In genomic region chr15:61175024-61175423, GRCh38 we compare ENCODE assay signal across 25 cellular contexts. TPM values are rescaled to one million over a fixed set of nuclear protein-coding genes. Genes with fewer than 3 reads are reported as not detected.
A peak's percentile ranks its signal among the peaks of the same experiment; 100 is the strongest.
DNase-seq lines count a peak whose midpoint lies in the region; ATAC-seq, FAIRE-seq and TF ChIP-seq lines count a peak whose summit lies in the region.
"Had no signal": no experiment of that assay in that cellular context is flagged by ENCODE, and none has a peak within 500 bp of the region (broad histone marks: within the 10 kb centered on the region; RNA-seq: fewer than 3 reads in every experiment).

No MANE protein-coding gene starts in this region.

- H2AK5ac ChIP-seq in H1 (ENCODE audit: low read depth, low read length) = no peak overlapping the region

- H2BK12ac ChIP-seq in H1 (ENCODE audit: low read depth, low read length) = no peak overlapping the region

- H2BK5ac ChIP-seq in H1 (ENCODE audit: low read depth, low read length) = no peak overlapping the region

- H3K4me1 ChIP-seq in DOHH2 (ENCODE audit: control insufficient read depth, low read length) (peaks cover 64% of the 10 kb centered on the region), H1 (replicated peaks in 1 of 4; ENCODE audit: control insufficient read depth in 3 of 4, insufficient read depth in 4 of 4, low read length in 3 of 4) (peaks cover 6 to 27% (median 22%) of the 10 kb centered on the region in 4 experiments)
- H3K4me1 ChIP-seq: HAP-1, testis had no signal

- H3K9me3 Mint-ChIP-seq in nephron progenitor cell = no peaks in the 10 kb centered on the region
- H3K9me3 Mint-ChIP-seq: activated naive CD4-positive, alpha-beta T cell treated with anti-CD3 and anti-CD28 coated beads, Interleukin-2, amount 10 ng/mL, durations not matched to agents 7 days and 5 days; activated T-cell treated with anti-CD3 and anti-CD28 coated beads, Interleukin-2, amount 50 U/mL, for 24 hours; mesothelial cell of epicardium; natural killer cell treated with Interleukin-12 subunit alpha and Interleukin-12 subunit beta and Interleukin-15 and Interleukin-18, amount 100 ng/mL, for 72 hours; stimulated activated memory B cell treated with anti-CD40 and anti-IgM and Interleukin-4, amounts not matched to agents 10 μg/mL and 1 μg/mL and 100 μg/mL, for 72 hours had no signal

- H4K20me1 ChIP-seq in DOHH2 (ENCODE audit: control insufficient read depth, insufficient read depth, low read depth, low read length) (no peaks in the 10 kb centered on the region), H1 (replicated peaks in 1 of 2; ENCODE audit: control insufficient read depth in 1 of 2, insufficient read depth in 2 of 2, low read length in 2 of 2) (no peaks in the 10 kb centered on the region)

- ATAC-seq in HG03520 (IDR thresholded peaks at IDR 0.05; ENCODE audit: unreplicated experiment) = no peak
- ATAC-seq: activated CD8-positive, alpha-beta T cell treated with anti-CD3 and anti-CD28 coated beads, Interleukin-2, amount 10 ng/mL, durations not matched to agents 7 days and 5 days; left lobe of liver; natural killer cell treated with Interleukin-12 subunit alpha and Interleukin-12 subunit beta and Interleukin-15 and Interleukin-18, amount 100 ng/mL, for 72 hours; sciatic nerve; stimulated activated memory B cell treated with anti-CD40 and anti-IgM and Interleukin-4, amounts not matched to agents 10 μg/mL and 1 μg/mL and 100 μg/mL, for 72 hours; T-helper 17 cell had no signal

- no peak overlapping the region for H3K56ac ChIP-seq in H1 (replicated peaks; ENCODE audit: insufficient read length, low read depth, low read length)

- H3K79me2 ChIP-seq in DOHH2 (ENCODE audit: control insufficient read depth, low read length) = no peaks in the 10 kb centered on the region
- H3K79me2 ChIP-seq in H1 (ENCODE audit: control insufficient read depth in 1 of 2, insufficient read depth in 2 of 2, low read length in 2 of 2) = no peaks in the 10 kb centered on the region

- H3K4ac ChIP-seq in H1 (replicated peaks; ENCODE audit: insufficient read length, low read depth, low read length) = no peak overlapping the region

- H2AFZ ChIP-seq in H1 (ENCODE audit: low read length) = no peak overlapping the region

- H3F3A ChIP-seq in DOHH2 (ENCODE audit: control insufficient read depth, insufficient read depth) = peaks cover 27% of the 10 kb centered on the region

- no peak overlapping the region for H4K5ac ChIP-seq in H1 (ENCODE audit: insufficient read length, low read depth, low read length)

- POLR2A ChIA-PET in H1 (lab: Charles Lee; ENCODE audit: partially characterized antibody) = no interaction called here

- H3K4me3 ChIP-seq in DOHH2 (ENCODE audit: low read length) (peak overlapping the region; percentile 57), H1 (ENCODE audit: extremely low read depth in 1 of 4, insufficient read depth in 2 of 4, low read depth in 3 of 4, low read length in 4 of 4) (no peak overlapping the region)
- H3K4me3 ChIP-seq: esophagus squamous epithelium, HAP-1, MG63, testis had no signal

- H3K9ac ChIP-seq in H1 (replicated peaks in 1 of 4; ENCODE audit: extremely low read depth in 1 of 4, low read depth in 3 of 4, low read length in 3 of 4) = no peak overlapping the region

- H3K9me3 ChIP-seq in DOHH2 (ENCODE audit: control insufficient read depth, insufficient read depth, low read length) (no peaks in the 10 kb centered on the region), H1 (ENCODE audit: insufficient read depth in 2 of 2, low read depth in 1 of 2, low read length in 1 of 2) (no peaks in the 10 kb centered on the region)
- H3K9me3 ChIP-seq: esophagus squamous epithelium, MG63, testis had no signal

- no peak overlapping the region for H2BK120ac ChIP-seq in H1 (replicated peaks; ENCODE audit: low read depth, low read length)

- H3K27me3 Mint-ChIP-seq in nephron progenitor cell (ENCODE audit: low read depth, poor library complexity) = no peaks in the 10 kb centered on the region

- no peak for TF ChIP-seq RAD21 in H1 (IDR thresholded peaks at IDR 0.05 in 1 of 2, conservative IDR thresholded peaks at IDR 0.05 in 1 of 2; ENCODE audit: low read depth in 2 of 2, low read length in 2 of 2)

- TF ChIP-seq EP300 in H1 (IDR thresholded peaks at IDR 0.05; ENCODE audit: borderline replicate concordance in 1 of 2, low read depth in 2 of 2, low read length in 2 of 2) = no peak

- H3K27ac Mint-ChIP-seq in nephron progenitor cell = no peak overlapping the region
- H3K27ac Mint-ChIP-seq: activated CD8-positive, alpha-beta T cell treated with anti-CD3 and anti-CD28 coated beads, Interleukin-2, amount 10 ng/mL, durations not matched to agents 7 days and 5 days; activated naive CD4-positive, alpha-beta T cell treated with anti-CD3 and anti-CD28 coated beads, Interleukin-2, amount 10 ng/mL, durations not matched to agents 7 days and 5 days; activated T-cell treated with anti-CD3 and anti-CD28 coated beads, Interleukin-2, amount 50 U/mL, for 24 hours; mesothelial cell of epicardium; natural killer cell treated with Interleukin-12 subunit alpha and Interleukin-12 subunit beta and Interleukin-15 and Interleukin-18, amount 100 ng/mL, for 72 hours; stimulated activated memory B cell treated with anti-CD40 and anti-IgM and Interleukin-4, amounts not matched to agents 10 μg/mL and 1 μg/mL and 100 μg/mL, for 72 hours; T-helper 17 cell had no signal

- H3K36me3 ChIP-seq in DOHH2 (ENCODE audit: control insufficient read depth, low read length) = no peaks in the 10 kb centered on the region
- H3K36me3 ChIP-seq in H1 (ENCODE audit: control insufficient read depth in 2 of 4, insufficient read depth in 4 of 4, low read length in 3 of 4) = no peaks in the 10 kb centered on the region
- H3K36me3 ChIP-seq: esophagus squamous epithelium, HAP-1, MG63 had no signal

- peak overlapping the region; percentile 68 for H3K4me2 ChIP-seq in DOHH2 (ENCODE audit: low read length)
- no peak overlapping the region for H3K4me2 ChIP-seq in H1 (ENCODE audit: insufficient read depth in 1 of 2, low read depth in 2 of 2, low read length in 2 of 2)

- H3K27ac ChIP-seq in DOHH2 (ENCODE audit: low read depth, low read length) (peak overlapping the region; percentile 84), H1 (ENCODE audit: low read depth, low read length) (no peak overlapping the region)
- H3K27ac ChIP-seq: esophagus squamous epithelium, testis had no signal

- peak; percentile 36 for FAIRE-seq in H1 (lab: Jason Lieb, UNC)
- FAIRE-seq: astrocyte had no signal

- no peak overlapping the region for H3K18ac ChIP-seq in H1 (ENCODE audit: extremely low read depth, low read length)

- no peaks in the 10 kb centered on the region for H3K27me3 ChIP-seq in DOHH2 (ENCODE audit: control insufficient read depth, low read length)
- H3K27me3 ChIP-seq in H1 (replicated peaks in 1 of 4; ENCODE audit: control insufficient read depth in 3 of 4, extremely low read depth in 1 of 4, insufficient read depth in 3 of 4, low read length in 3 of 4) = no peaks in the 10 kb centered on the region
- H3K27me3 ChIP-seq: esophagus squamous epithelium, MG63, testis had no signal

- no peak for TF ChIP-seq POLR2A in H1 (IDR thresholded peaks at IDR 0.05; ENCODE audit: control extremely low read depth in 1 of 2, low read depth in 2 of 2, low read length in 2 of 2)

- H3K4me1 Mint-ChIP-seq in nephron progenitor cell = peaks cover 44% of the 10 kb centered on the region
- H3K4me1 Mint-ChIP-seq: mesothelial cell of epicardium had no signal

- no peak overlapping the region for H3K23ac ChIP-seq in H1 (ENCODE audit: insufficient read length)

- 47% methylated on average over 2 of the region's 2 CpGs; no CpG with 5 or more reads in 1 of the 2 experiments for WGBS in H1 (ENCODE audit: extremely low coverage in 1 of 2, insufficient coverage in 1 of 2, insufficient read length in 1 of 2, insufficient replicate concordance in 2 of 2, low coverage in 1 of 2, low lambda C conversion rate in 2 of 2, missing lambda C conversion rate in 1 of 2), 2 experiments

- H3K79me1 ChIP-seq in H1 (ENCODE audit: low read depth, low read length) = no peaks in the 10 kb centered on the region

- no peak overlapping the region for H3K14ac ChIP-seq in H1 (ENCODE audit: insufficient read length)

- no peak for TF ChIP-seq CTCF in DOHH2 (IDR thresholded peaks at IDR 0.05; ENCODE audit: low read depth, low read length, poor library complexity, severe bottlenecking)
- no peak for TF ChIP-seq CTCF in H1 (IDR thresholded peaks at IDR 0.05; ENCODE audit: control extremely low read depth in 1 of 3, insufficient read depth in 1 of 3, low read depth in 1 of 3, low read length in 3 of 3)
- no peak for TF ChIP-seq CTCF in nephron progenitor cell (IDR thresholded peaks at IDR 0.05)

- no peaks in the 10 kb centered on the region; the same call in 1 of the 2 replicates for H3K23me2 ChIP-seq in H1 (ENCODE audit: low read depth, low read length)

- CTCF ChIA-PET in H1 (lab: Charles Lee; ENCODE audit: partially characterized antibody) = interaction anchor here (1.1 to 1.3 kb wide), 2 partner anchors 10 to 446 kb away, joined by 3 to 4 read pairs; no protein-coding TSS in a partner anchor

- no peaks in the 10 kb centered on the region for H3K9me2 ChIP-seq in DOHH2 (replicated peaks; ENCODE audit: control insufficient read depth, low read length)

- H4K91ac ChIP-seq in H1 (replicated peaks; ENCODE audit: insufficient read length, low read length) = no peak overlapping the region

- H2BK15ac ChIP-seq in H1 (ENCODE audit: low read length) = no peak overlapping the region

- H3K4me3 Mint-ChIP-seq in nephron progenitor cell = no peak overlapping the region
- H3K4me3 Mint-ChIP-seq: activated CD8-positive, alpha-beta T cell treated with anti-CD3 and anti-CD28 coated beads, Interleukin-2, amount 10 ng/mL, durations not matched to agents 7 days and 5 days; activated naive CD4-positive, alpha-beta T cell treated with anti-CD3 and anti-CD28 coated beads, Interleukin-2, amount 10 ng/mL, durations not matched to agents 7 days and 5 days; activated T-cell treated with anti-CD3 and anti-CD28 coated beads, Interleukin-2, amount 50 U/mL, for 24 hours; mesothelial cell of epicardium; natural killer cell treated with Interleukin-12 subunit alpha and Interleukin-12 subunit beta and Interleukin-15 and Interleukin-18, amount 100 ng/mL, for 72 hours; stimulated activated memory B cell treated with anti-CD40 and anti-IgM and Interleukin-4, amounts not matched to agents 10 μg/mL and 1 μg/mL and 100 μg/mL, for 72 hours; T-helper 17 cell had no signal

- H3K36me3 Mint-ChIP-seq in nephron progenitor cell (ENCODE audit: low read depth) = peaks cover 5% of the 10 kb centered on the region
- H3K36me3 Mint-ChIP-seq: activated naive CD4-positive, alpha-beta T cell treated with anti-CD3 and anti-CD28 coated beads, Interleukin-2, amount 10 ng/mL, durations not matched to agents 7 days and 5 days; mesothelial cell of epicardium; natural killer cell treated with Interleukin-12 subunit alpha and Interleukin-12 subunit beta and Interleukin-15 and Interleukin-18, amount 100 ng/mL, for 72 hours; stimulated activated memory B cell treated with anti-CD40 and anti-IgM and Interleukin-4, amounts not matched to agents 10 μg/mL and 1 μg/mL and 100 μg/mL, for 72 hours had no signal

- DNase-seq in M059J (ENCODE audit: low read depth) = peak; percentile 3
- DNase-seq in H1 (ENCODE audit: low read depth in 1 of 2, low spot score in 2 of 2) = no peak
- peak; percentile 15 for DNase-seq in nephron progenitor cell
- DNase-seq in GOT3 (lab: John Stamatoyannopoulos, UW) = no peak
- DNase-seq in stimulated activated CD4-positive, alpha-beta T cell treated with anti-CD3 and anti-CD28 coated beads, Interleukin-4, amount 100 ng/mL, for 24 hours = no peak
- DNase-seq: activated CD8-positive, alpha-beta T cell treated with anti-CD3 and anti-CD28 coated beads, Interleukin-2, amount 10 ng/mL, durations not matched to agents 7 days and 5 days; activated naive CD4-positive, alpha-beta T cell treated with anti-CD3 and anti-CD28 coated beads, Interleukin-2, amount 10 ng/mL, durations not matched to agents 7 days and 5 days; activated T-cell treated with anti-CD3 and anti-CD28 coated beads, Interleukin-2, amount 50 U/mL, for 24 hours; effector CD8-positive, alpha-beta T cell; esophagus squamous epithelium; MG63; NCI-H1417 treated with DMSO at 0.1 percent for 48 hours; NCI-H526 treated with DMSO at 0.1 percent for 48 hours; SIG-M5; T-helper 17 cell; testis had no signal

- H4K8ac ChIP-seq in H1 (ENCODE audit: extremely low read depth, insufficient read depth, low read length) = no peak overlapping the region

- H2BK20ac ChIP-seq in H1 (ENCODE audit: low read length) = no peak overlapping the region

RNA-seq across cellular contexts. Expression of gene RORA, which starts 54.1 kb away (rescaled TPM):
- 0.91 and 1.5 TPM in 2 replicates for total RNA-seq in M059J (2014; rRNA removed; shearing (Covaris generic))
- 6.5 and 6.9 TPM in 2 replicates for total RNA-seq in H1 (2021; fragmentation: NEBNext Ultra II Directional; extraction: Animal tissue kit (Norgen Biotek cat#: 25700))
- 12.7 and 15.7 TPM in 2 replicates for polyA plus RNA-seq in H1 (2011; rRNA removed)
- 11.1 TPM for polyA plus RNA-seq in H1 (2011; cell fraction: cytosol; rRNA removed)
- 48.2 TPM for polyA plus RNA-seq in H1 (2011; cell fraction: nucleus; rRNA removed)
- polyA plus RNA-seq in H1 (2012, experiment 1 of 2) = 3.4 to 4.6 TPM (median 4.3 TPM) in 4 replicates
- 0.09 TPM for polyA plus RNA-seq in H1 (2012, experiment 2 of 2)
- 3.1 TPM for polyA plus RNA-seq in H1 (2013, experiment 1 of 2)
- polyA plus RNA-seq in H1 (2013, experiment 2 of 2) = 3.4 TPM
- polyA minus RNA-seq in H1 (2011; rRNA and poly(A)+ RNA removed) = 52.5 and 85.4 TPM in 2 replicates
- 34.4 TPM for polyA minus RNA-seq in H1 (2011; cell fraction: cytosol; rRNA and poly(A)+ RNA removed)
- polyA minus RNA-seq in H1 (2011; cell fraction: nucleus; rRNA and poly(A)+ RNA removed) = 90.0 TPM

Comparison
In these comparisons a context has a peak if more than half of its experiments do, and no peak if none do; other contexts are left out.
1. DNase-seq: peak in M059J (single experiment) and nephron progenitor cell (single experiment); none in H1 (0 of 2), GOT3 (single experiment) and stimulated activated CD4-positive, alpha-beta T cell treated with anti-CD3 and anti-CD28 coated beads, Interleukin-4, amount 100 ng/mL, for 24 hours (single experiment).